9 cellular contexts compared by ENCODE assay signal in genomic region chr2:219125225-219125885, GRCh38. TPM values are rescaled to one million over a fixed set of nuclear protein-coding genes. Genes with fewer than 3 reads are reported as not detected.
DNase-seq lines count a peak whose midpoint lies in the region; ATAC-seq, FAIRE-seq and TF ChIP-seq lines count a peak whose summit lies in the region.
"Had no signal": no experiment of that assay in that cellular context is flagged by ENCODE, and none has a peak within 500 bp of the region (broad histone marks: within the 10 kb centered on the region; RNA-seq: fewer than 3 reads in every experiment).

No MANE protein-coding gene starts in this region.

- H3K4me1 ChIP-seq in A549 = peaks cover 37% of the 10 kb centered on the region
- peaks cover 27% of the 10 kb centered on the region for H3K4me1 ChIP-seq in astrocyte (ENCODE audit: insufficient read depth, low read length)
- H3K4me1 ChIP-seq in left lung = peaks cover 16 to 24% of the 10 kb centered on the region in 2 donors

- TF ChIP-seq EP300 in A549 (IDR thresholded peaks at IDR 0.05) = no peak

- TF ChIP-seq CTCF in A549 (IDR thresholded peaks at IDR 0.05) (no peak), HFFc6 (IDR thresholded peaks at IDR 0.05) (no peak), astrocyte (IDR thresholded peaks at IDR 0.05; ENCODE audit: insufficient read depth, low read depth, low read length) (no peak), left lung (IDR thresholded peaks at IDR 0.05) (no peak)

- WGBS in A549 (ENCODE audit: missing lambda C conversion rate) = 57% methylated on average over 10 of the region's 10 CpGs

- CTCF ChIA-PET in A549 (lab: Yijun Ruan, JAX) = interaction anchor here (0.8 to 10.8 kb wide), 8 partner anchors 14 to 173 kb away, joined by 3 to 173 read pairs (median 5); no protein-coding TSS in a partner anchor

- H3K27me3 ChIP-seq in astrocyte (ENCODE audit: insufficient read depth, low read length) = no peaks in the 10 kb centered on the region
- H3K27me3 ChIP-seq in left lung = no peaks in the 10 kb centered on the region

- H3K4me3 Mint-ChIP-seq in HFFc6 (peak overlapping the region; percentile 56), astrocyte (ENCODE audit: unreplicated experiment) (no peak overlapping the region)

- peaks cover 31% of the 10 kb centered on the region for H3K4me1 Mint-ChIP-seq in HFFc6 (ENCODE audit: low read depth)
- peaks cover 15% of the 10 kb centered on the region for H3K4me1 Mint-ChIP-seq in astrocyte (ENCODE audit: low read depth, unreplicated experiment)

- no peak overlapping the region for H2AFZ ChIP-seq in astrocyte (ENCODE audit: low read depth, low read length)

- H3K27me3 Mint-ChIP-seq in HFFc6 (ENCODE audit: insufficient read depth) (no peaks in the 10 kb centered on the region; the same call in 1 of the 2 replicates), astrocyte (ENCODE audit: low read depth, unreplicated experiment) (peaks cover 15% of the 10 kb centered on the region)

- H3K36me3 ChIP-seq in astrocyte (ENCODE audit: insufficient read depth, low read length) (no peaks in the 10 kb centered on the region), left lung (no peaks in the 10 kb centered on the region)

- intact Hi-C loops in left lung (cut with DNase I) = loop anchor here in 1 of 2 donors (10.0 kb wide), 1 partner anchor 71 kb away; no protein-coding TSS in a partner anchor

- ATAC-seq in A549 (peak; percentile 71 to 80), left lung (peak; percentile 85), GM19467 (IDR thresholded peaks at IDR 0.05; ENCODE audit: unreplicated experiment) (no peak), GM18519 (IDR thresholded peaks at IDR 0.05; ENCODE audit: low FRiP score, unreplicated experiment) (no peak)

- no peaks in the 10 kb centered on the region for H3K36me3 Mint-ChIP-seq in HFFc6 (ENCODE audit: low read depth)
- peaks cover 6% of the 10 kb centered on the region for H3K36me3 Mint-ChIP-seq in astrocyte (ENCODE audit: low read depth, unreplicated experiment)

- H3K9me3 Mint-ChIP-seq in HFFc6 = no peaks in the 10 kb centered on the region
- peaks cover 4% of the 10 kb centered on the region for H3K9me3 Mint-ChIP-seq in astrocyte (ENCODE audit: unreplicated experiment)

- H3K9ac ChIP-seq in astrocyte (ENCODE audit: low read length) = peak overlapping the region; percentile 38

- TF ChIP-seq RAD21 in A549 (conservative IDR thresholded peaks at IDR 0.05 in 1 of 2, IDR thresholded peaks at IDR 0.05 in 1 of 2) = no peak

- H3K27ac ChIP-seq in A549 (peak overlapping the region; percentile 69 to 73), astrocyte (ENCODE audit: low read depth, low read length) (peak overlapping the region; percentile 72), left lung (peak overlapping the region; percentile 41 to 61)

- peak overlapping the region; percentile 70 for H3K4me2 ChIP-seq in A549
- H3K4me2 ChIP-seq in astrocyte (ENCODE audit: low read length) = peak overlapping the region; percentile 68

- DNase-seq in A549 (ENCODE audit: low read depth in 1 of 2, low spot score in 1 of 2) (peak; percentile 31 to 57), HFFc6 (peak; percentile 95), astrocyte (ENCODE audit: low read depth) (peak; percentile 97), left lung (peak; percentile 81 to 85), NCI-H1436 treated with DMSO at 0.1 percent for 48 hours (lab: John Stamatoyannopoulos, UW) (no peak)
- DNase-seq in central memory CD4-positive, alpha-beta T cell = no peak
- DNase-seq: amygdala had no signal

- no peaks in the 10 kb centered on the region for H3K79me2 ChIP-seq in astrocyte (ENCODE audit: insufficient read depth, low read length)

- no peak overlapping the region for H3K4me3 ChIP-seq in A549
- H3K4me3 ChIP-seq in astrocyte (ENCODE audit: insufficient read depth, low read depth, low read length) = no peak overlapping the region
- no peak overlapping the region for H3K4me3 ChIP-seq in left lung

- POLR2A ChIA-PET in A549 (lab: Yijun Ruan, JAX) = no interaction called here

- H3K9me3 ChIP-seq in A549 (no peaks in the 10 kb centered on the region), astrocyte (ENCODE audit: insufficient read depth, low read depth, low read length) (no peaks in the 10 kb centered on the region), left lung (no peaks in the 10 kb centered on the region)

- H4K20me1 ChIP-seq in astrocyte (ENCODE audit: insufficient read depth, low read length) = peaks cover 15% of the 10 kb centered on the region

- no peak for TF ChIP-seq POLR2A in A549 (IDR thresholded peaks at IDR 0.05; ENCODE audit: low read length)

- H3K27ac Mint-ChIP-seq in HFFc6 (peak overlapping the region; percentile 63), astrocyte (ENCODE audit: unreplicated experiment) (no peak overlapping the region)

- FAIRE-seq in A549 (lab: Jason Lieb, UNC) (no peak), astrocyte (lab: Jason Lieb, UNC) (no peak)

TF ChIP-seq in A549, 52 proteins besides CTCF, POLR2A, EP300 and RAD21 (continues in another document):
- no peak for TF ChIP-seq HEYL (CRISPR knock-in tag; IDR thresholded peaks at IDR 0.05)
- TF ChIP-seq HMGXB4 (CRISPR knock-in tag; IDR thresholded peaks at IDR 0.05; ENCODE audit: borderline replicate concordance) = no peak
- TF ChIP-seq ZFP36 (IDR thresholded peaks at IDR 0.05; ENCODE audit: borderline replicate concordance, partially characterized antibody) = no peak
- 0 out of 2 replicates have a peak, but pooled peaks have one; percentile 26 for TF ChIP-seq FOSL2 (IDR thresholded peaks at IDR 0.05)
- TF ChIP-seq FOSL2 (CRISPR knock-in tag; IDR thresholded peaks at IDR 0.05) = peak; percentile 58
- TF ChIP-seq CEBPB (IDR thresholded peaks at IDR 0.05) = peak; percentile 60 to 79; a peak in 3 of 4 replicates
- no peak for TF ChIP-seq NFE2L2 (conservative IDR thresholded peaks at IDR 0.05; ENCODE audit: low read length)
- no peak for TF ChIP-seq JUN (IDR thresholded peaks at IDR 0.05)
- no peak for TF ChIP-seq RCOR1 (IDR thresholded peaks at IDR 0.05; ENCODE audit: low read depth, low read length)
- TF ChIP-seq CHD4 (IDR thresholded peaks at IDR 0.05; ENCODE audit: borderline replicate concordance) = no peak
- no peak for TF ChIP-seq HDAC2 (IDR thresholded peaks at IDR 0.05)

RNA-seq across cellular contexts. Expression of gene NHEJ1, which starts 35.3 kb away (rescaled TPM):
- polyA plus RNA-seq in A549 (2011; rRNA removed) (31.8 and 34.7 TPM in 2 replicates), A549 (2017; fragmentation: RNase III; extraction: RNeasy Plus Mini Kit Qiagen cat#74134 plus additional on column Dnase treatment) (18.5 to 19.1 TPM (median 18.8 TPM) in 3 replicates)
- polyA plus RNA-seq in A549 (2012; cell fraction: cytosol; rRNA removed) = 16.2 and 22.3 TPM in 2 replicates
- 7.5 and 9.9 TPM in 2 replicates for polyA plus RNA-seq in A549 (2012; cell fraction: nucleus; rRNA removed)
- 39.6 and 56.0 TPM in 2 replicates for polyA minus RNA-seq in A549 (2011; rRNA and poly(A)+ RNA removed)
- total RNA-seq in HFFc6 (2021; fragmentation: NEBNext Ultra II Directional; extraction: Animal tissue kit (Norgen Biotek cat#: 25700)) = 10 to 100 TPM; 12.0 to 16.6 (median 14.1) TPM
- total RNA-seq in astrocyte (10.8 and 11.4 TPM in 2 replicates), left lung (10 to 100 TPM; 14.0 to 16.4 TPM)

RNA-seq across cellular contexts. Expression of gene SLC23A3, which starts 44.5 kb away (rescaled TPM):
- 0.39 and 0.66 TPM in 2 replicates for polyA plus RNA-seq in A549 (2011; rRNA removed)
- polyA plus RNA-seq in A549 (2012; cell fraction: cytosol; rRNA removed) = 0.17 and 0.23 TPM in 2 replicates
- polyA plus RNA-seq in A549 (2012; cell fraction: nucleus; rRNA removed) = 2.7 and 3.2 TPM in 2 replicates
- polyA plus RNA-seq in A549 (2017; fragmentation: RNase III; extraction: RNeasy Plus Mini Kit Qiagen cat#74134 plus additional on column Dnase treatment) = 0.80 to 0.90 TPM (median 0.83 TPM) in 3 replicates
- polyA minus RNA-seq in A549 (2011; rRNA and poly(A)+ RNA removed) = 1.1 TPM in 2 replicates
- total RNA-seq in HFFc6 (2021; fragmentation: NEBNext Ultra II Directional; extraction: Animal tissue kit (Norgen Biotek cat#: 25700)) = 1 to 10 TPM in 2 of 6 experiments, under 1 TPM in 4; 0.36 to 1.5 (median 0.88) TPM
- total RNA-seq in astrocyte = 1.2 and 1.5 TPM in 2 replicates
- total RNA-seq in left lung = 1 to 10 TPM; 3.8 to 4.4 TPM

RNA-seq across cellular contexts. Expression of gene CNPPD1, which starts 51.4 kb away (rescaled TPM):
- polyA plus RNA-seq in A549 (2011; rRNA removed) (22.1 and 27.6 TPM in 2 replicates), A549 (2017; fragmentation: RNase III; extraction: RNeasy Plus Mini Kit Qiagen cat#74134 plus additional on column Dnase treatment) (22.4 to 24.0 TPM (median 23.6 TPM) in 3 replicates)
- polyA plus RNA-seq in A549 (2012; cell fraction: cytosol; rRNA removed) = 41.0 and 41.2 TPM in 2 replicates
- polyA plus RNA-seq in A549 (2012; cell fraction: nucleus; rRNA removed) = 83.3 and 89.3 TPM in 2 replicates
- polyA minus RNA-seq in A549 (2011; rRNA and poly(A)+ RNA removed) = 12.2 and 14.7 TPM in 2 replicates
- 10 to 100 TPM; 37.9 to 46.2 (median 42.2) TPM for total RNA-seq in HFFc6 (2021; fragmentation: NEBNext Ultra II Directional; extraction: Animal tissue kit (Norgen Biotek cat#: 25700))
- total RNA-seq in astrocyte (26.6 and 28.1 TPM in 2 replicates), left lung (10 to 100 TPM; 59.0 to 68.2 TPM)

RNA-seq across cellular contexts. Expression of gene RETREG2, which starts 52.7 kb away (rescaled TPM):
- polyA plus RNA-seq in A549 (2011; rRNA removed) (67.5 and 83.2 TPM in 2 replicates), A549 (2017; fragmentation: RNase III; extraction: RNeasy Plus Mini Kit Qiagen cat#74134 plus additional on column Dnase treatment) (42.7 to 53.3 TPM (median 52.8 TPM) in 3 replicates)
- 48.2 and 58.2 TPM in 2 replicates for polyA plus RNA-seq in A549 (2012; cell fraction: cytosol; rRNA removed)
- polyA plus RNA-seq in A549 (2012; cell fraction: nucleus; rRNA removed) = 60.7 and 75.4 TPM in 2 replicates
- 105 and 129 TPM in 2 replicates for polyA minus RNA-seq in A549 (2011; rRNA and poly(A)+ RNA removed)
- total RNA-seq in HFFc6 (2021; fragmentation: NEBNext Ultra II Directional; extraction: Animal tissue kit (Norgen Biotek cat#: 25700)) = 100 to 1,000 TPM in 1 of 6 experiments, 10 to 100 TPM in 5; 77.3 to 102 (median 85.5) TPM
- total RNA-seq in astrocyte (54.8 and 55.2 TPM in 2 replicates), left lung (10 to 100 TPM; 84.6 to 85.4 TPM)

Comparison
In these comparisons a context has a peak if more than half of its experiments do, and no peak if none do; other contexts are left out.
1. ATAC-seq: peak in A549 (2 of 2) and left lung (single experiment); none in GM19467 (single experiment) and GM18519 (single experiment).
2. DNase-seq: peak in A549 (2 of 2), HFFc6 (single experiment), astrocyte (single experiment) and left lung (2 of 2); none in NCI-H1436 treated with DMSO at 0.1 percent for 48 hours (single experiment) and central memory CD4-positive, alpha-beta T cell (single experiment).
3. Peak in every context shown above with its lines, with median percentiles within 50 percentile points of each other: H3K27ac ChIP-seq.